In genomic region chr6:76250666-76251065, GRCh38 we compare ENCODE assay signal across 14 cellular contexts.
"Had no signal": no experiment of that assay in that cellular context is flagged by ENCODE, and none has a peak within 500 bp of the region (broad histone marks: within the 10 kb centered on the region; RNA-seq: fewer than 3 reads in every experiment).

No MANE protein-coding gene starts in this region.

- H3K4me3 ChIP-seq: mucosa of descending colon had no signal

- H3K27me3 ChIP-seq: neutrophil had no signal

- ATAC-seq: activated CD4-positive, CD25-positive, alpha-beta regulatory T cell treated with anti-CD3 and anti-CD28 coated beads, Interleukin-2, amount 50 U/mL, for 24 hours; effector memory CD8-positive, alpha-beta T cell; left ventricle myocardium superior; mucosa of descending colon; naive thymus-derived CD8-positive, alpha-beta T cell; stimulated activated memory B cell treated with anti-CD40 and anti-IgM and Interleukin-4, amounts not matched to agents 10 μg/mL and 1 μg/mL and 100 μg/mL, for 72 hours had no signal

- DNase-seq: activated naive CD4-positive, alpha-beta T cell; activated T-cell treated with anti-CD3 and anti-CD28 coated beads for 4 hours; anterior cingulate cortex; dermis blood vessel endothelial cell; effector memory CD8-positive, alpha-beta T cell; foreskin melanocyte; left ventricle myocardium superior; mucosa of descending colon; naive thymus-derived CD8-positive, alpha-beta T cell; retina; stimulated activated CD4-positive, alpha-beta T cell treated with anti-CD3 and anti-CD28 coated beads, Interleukin-2, amount 100 ng/mL, for 48 hours had no signal

- H3K36me3 ChIP-seq: neutrophil had no signal

- H3K27ac ChIP-seq: neutrophil had no signal

- H3K9me3 ChIP-seq: mucosa of descending colon, neutrophil had no signal
